ENCODE assay signal across 20 cellular contexts in genomic region chr6:168269455-168270243, GRCh38. TPM values are rescaled to one million over a fixed set of nuclear protein-coding genes. Genes with fewer than 3 reads are reported as not detected.
A peak's percentile ranks its signal among the peaks of the same experiment; 100 is the strongest.
DNase-seq lines count a peak whose midpoint lies in the region; TF ChIP-seq lines count a peak whose summit lies in the region.
"Had no signal": no experiment of that assay in that cellular context is flagged by ENCODE, and none has a peak within 500 bp of the region (broad histone marks: within the 10 kb centered on the region; RNA-seq: fewer than 3 reads in every experiment).

No MANE protein-coding gene starts in this region.

- H3K27ac Mint-ChIP-seq in endodermal cell = no peak overlapping the region
- H3K27ac Mint-ChIP-seq: CD14-positive monocyte; CD4-positive, alpha-beta memory T cell; IgD-negative memory B cell had no signal

- WGBS in endodermal cell (ENCODE audit: insufficient coverage in 1 of 2, insufficient read length in 1 of 2), 2 experiments = 95 to 99% methylated on average over 9 to 16 of the region's 16 CpGs
- 77% methylated on average over 11 of the region's 16 CpGs for WGBS in suprapubic skin

- H4K20me1 ChIP-seq in BLaER1 treated with 17β-estradiol and CSF1 and Interleukin-3, amounts not matched to agents 10 nM and 100 nM = no peaks in the 10 kb centered on the region; a peak in 2 of 22 replicates

- TF ChIP-seq CTCF in HEK293 (tag by site-specific recombination; IDR thresholded peaks at IDR 0.05) (no peak), endodermal cell (conservative IDR thresholded peaks at IDR 0.05) (no peak), suprapubic skin (IDR thresholded peaks at IDR 0.05) (no peak)

- H3K36me3 Mint-ChIP-seq in endodermal cell (ENCODE audit: low read depth) = no peaks in the 10 kb centered on the region
- H3K36me3 Mint-ChIP-seq: CD14-positive monocyte; CD4-positive, alpha-beta memory T cell had no signal

- H3K4me1 ChIP-seq in BLaER1 treated with 17β-estradiol and CSF1 and Interleukin-3, amounts not matched to agents 10 nM and 100 nM = peaks cover 19 to 48% (median 40%) of the 10 kb centered on the region in 10 experiments
- H3K4me1 ChIP-seq in HEK293 (ENCODE audit: control insufficient read depth, insufficient read depth, low read length) (no peaks in the 10 kb centered on the region), endodermal cell (ENCODE audit: control insufficient read depth, insufficient read depth, low read length) (peaks cover 44% of the 10 kb centered on the region), suprapubic skin (peaks cover 2% of the 10 kb centered on the region)
- H3K4me1 ChIP-seq: HAP-1 had no signal

- TF ChIP-seq EP300 in suprapubic skin (IDR thresholded peaks at IDR 0.05) = no peak

- POLR2A ChIA-PET in HEK293 (lab: Yijun Ruan, JAX) = no interaction called here

- H3K9me3 ChIP-seq in BLaER1 treated with 17β-estradiol and CSF1 and Interleukin-3, amounts not matched to agents 10 nM and 100 nM (replicated peaks in 1 of 11) = no peaks in the 10 kb centered on the region
- H3K9me3 ChIP-seq in HEK293 (ENCODE audit: control insufficient read depth, insufficient read depth, low read depth, low read length) = no peaks in the 10 kb centered on the region
- no peaks in the 10 kb centered on the region for H3K9me3 ChIP-seq in endodermal cell (ENCODE audit: control insufficient read depth, low read length)
- H3K9me3 ChIP-seq in suprapubic skin = no peaks in the 10 kb centered on the region
- H3K9me3 ChIP-seq: BE2C, HAP-1 had no signal

- no peak overlapping the region for H3K4me3 ChIP-seq in BLaER1 treated with 17β-estradiol and CSF1 and Interleukin-3, amounts not matched to agents 10 nM and 100 nM
- H3K4me3 ChIP-seq in HEK293 (ENCODE audit: low read depth, low read length) = no peak overlapping the region
- no peak overlapping the region for H3K4me3 ChIP-seq in endodermal cell (ENCODE audit: low read length)
- H3K4me3 ChIP-seq in suprapubic skin = no peak overlapping the region
- H3K4me3 ChIP-seq: GM12878, HAP-1 had no signal

- no peak for TF ChIP-seq POLR2A in suprapubic skin (IDR thresholded peaks at IDR 0.05)

- DNase-seq in endodermal cell (peak; percentile 27), NCI-H2081 treated with DMSO at 0.1 percent for 48 hours (lab: John Stamatoyannopoulos, UW) (no peak), suprapubic skin (ENCODE audit: low spot score in 2 of 2) (no peak)
- DNase-seq in activated naive CD4-positive, alpha-beta T cell treated with anti-CD3 and anti-CD28 coated beads, Interleukin-2, amount 50 U/mL, for 16 hours = no peak
- DNase-seq: BE2C; Calu3; CD4-positive, alpha-beta memory T cell; DMS79 treated with DMSO at 0.1 percent for 48 hours; GOT3; KG1 had no signal

- no peak overlapping the region for H3K4me3 Mint-ChIP-seq in endodermal cell
- H3K4me3 Mint-ChIP-seq: CD14-positive monocyte; CD4-positive, alpha-beta memory T cell; IgD-negative memory B cell had no signal

- H3K4me2 ChIP-seq in BLaER1 treated with 17β-estradiol and CSF1 and Interleukin-3, amounts not matched to agents 10 nM and 100 nM = peak overlapping the region in 6 of 11 experiments; percentile 12 to 58 (median 54); a peak in 8 of 22 replicates

- H3K9me3 Mint-ChIP-seq in endodermal cell = no peaks in the 10 kb centered on the region

- peaks cover 0 to 23% (median 0%) of the 10 kb centered on the region in 11 experiments; a peak in 3 of 22 replicates for H3K27me3 ChIP-seq in BLaER1 treated with 17β-estradiol and CSF1 and Interleukin-3, amounts not matched to agents 10 nM and 100 nM
- H3K27me3 ChIP-seq in endodermal cell (ENCODE audit: control insufficient read depth, insufficient read depth, low read length, poor library complexity, severe bottlenecking) = no peaks in the 10 kb centered on the region
- peaks cover 17% of the 10 kb centered on the region for H3K27me3 ChIP-seq in suprapubic skin
- H3K27me3 ChIP-seq: BE2C had no signal

- peaks cover 7% of the 10 kb centered on the region for H3K27me3 Mint-ChIP-seq in endodermal cell (ENCODE audit: insufficient read depth)

- H3K27ac ChIP-seq in BLaER1 treated with 17β-estradiol and CSF1 and Interleukin-3, amounts not matched to agents 10 nM and 100 nM = no peak overlapping the region
- H3K27ac ChIP-seq in HEK293 (ENCODE audit: extremely low read depth, low read depth, low read length) (no peak overlapping the region), endodermal cell (ENCODE audit: low read depth, low read length) (no peak overlapping the region), suprapubic skin (no peak overlapping the region)
- H3K27ac ChIP-seq: HL-60 had no signal

- peaks cover 59% of the 10 kb centered on the region for H3K4me1 Mint-ChIP-seq in endodermal cell
- H3K4me1 Mint-ChIP-seq: CD14-positive monocyte; CD4-positive, alpha-beta memory T cell; IgD-negative memory B cell had no signal

- no peaks in the 10 kb centered on the region for H3K36me3 ChIP-seq in BLaER1 treated with 17β-estradiol and CSF1 and Interleukin-3, amounts not matched to agents 10 nM and 100 nM
- H3K36me3 ChIP-seq in HEK293 (ENCODE audit: control insufficient read depth in 2 of 2, insufficient read depth in 1 of 2, low read length in 2 of 2) (no peaks in the 10 kb centered on the region), endodermal cell (ENCODE audit: control insufficient read depth, insufficient read depth, low read length) (no peaks in the 10 kb centered on the region), suprapubic skin (no peaks in the 10 kb centered on the region)
- H3K36me3 ChIP-seq: BE2C, HAP-1 had no signal

- CTCF ChIA-PET in HEK293 (lab: Yijun Ruan, JAX) = no interaction called here

- H3K9ac ChIP-seq in BLaER1 treated with 17β-estradiol and CSF1 and Interleukin-3, amounts not matched to agents 10 nM and 100 nM = no peak overlapping the region
- H3K9ac ChIP-seq in endodermal cell (ENCODE audit: extremely low read depth, low read length, poor library complexity, severe bottlenecking) = no peak overlapping the region

TF ChIP-seq in HEK293, 187 proteins besides CTCF, POLR2A, EP300 and RAD21:
- TF ChIP-seq ZNF560 (tag by site-specific recombination; IDR thresholded peaks at IDR 0.05; ENCODE audit: borderline replicate concordance) (no peak), ZNF248 (tag by site-specific recombination; IDR thresholded peaks at IDR 0.05) (no peak), ZNF18 (tag by site-specific recombination; IDR thresholded peaks at IDR 0.05) (peak; percentile 86), TSHZ1 (tag by site-specific recombination; IDR thresholded peaks at IDR 0.05; ENCODE audit: borderline replicate concordance) (no peak), ZNF433 (tag by site-specific recombination; IDR thresholded peaks at IDR 0.05; ENCODE audit: low read depth) (no peak), ZNF768 (tag by site-specific recombination; IDR thresholded peaks at IDR 0.05) (no peak)

RNA-seq across cellular contexts. Expression of gene DACT2, which starts 49.9 kb away (rescaled TPM):
- total RNA-seq in endodermal cell (10 to 100 TPM; 16.6 to 39.9 TPM), suprapubic skin (10 to 100 TPM in 2 of 4 donors, 1 to 10 TPM in 2; 6.0 to 19.9 (median 10.0) TPM)
- polyA plus RNA-seq in endodermal cell (2013, experiment 1 of 2) = 10.8 TPM
- polyA plus RNA-seq in endodermal cell (2013, experiment 2 of 2) = 13.1 TPM
- total RNA-seq: A172; Calu3; CD4-positive, alpha-beta memory T cell; G401; GM12878; HT1080 had no signal
- polyA plus RNA-seq: CD14-positive monocyte; CD4-positive, alpha-beta memory T cell; GM12878; IgD-negative memory B cell had no signal
